8 cellular contexts compared by ENCODE assay signal in the genomic region with DNA sequence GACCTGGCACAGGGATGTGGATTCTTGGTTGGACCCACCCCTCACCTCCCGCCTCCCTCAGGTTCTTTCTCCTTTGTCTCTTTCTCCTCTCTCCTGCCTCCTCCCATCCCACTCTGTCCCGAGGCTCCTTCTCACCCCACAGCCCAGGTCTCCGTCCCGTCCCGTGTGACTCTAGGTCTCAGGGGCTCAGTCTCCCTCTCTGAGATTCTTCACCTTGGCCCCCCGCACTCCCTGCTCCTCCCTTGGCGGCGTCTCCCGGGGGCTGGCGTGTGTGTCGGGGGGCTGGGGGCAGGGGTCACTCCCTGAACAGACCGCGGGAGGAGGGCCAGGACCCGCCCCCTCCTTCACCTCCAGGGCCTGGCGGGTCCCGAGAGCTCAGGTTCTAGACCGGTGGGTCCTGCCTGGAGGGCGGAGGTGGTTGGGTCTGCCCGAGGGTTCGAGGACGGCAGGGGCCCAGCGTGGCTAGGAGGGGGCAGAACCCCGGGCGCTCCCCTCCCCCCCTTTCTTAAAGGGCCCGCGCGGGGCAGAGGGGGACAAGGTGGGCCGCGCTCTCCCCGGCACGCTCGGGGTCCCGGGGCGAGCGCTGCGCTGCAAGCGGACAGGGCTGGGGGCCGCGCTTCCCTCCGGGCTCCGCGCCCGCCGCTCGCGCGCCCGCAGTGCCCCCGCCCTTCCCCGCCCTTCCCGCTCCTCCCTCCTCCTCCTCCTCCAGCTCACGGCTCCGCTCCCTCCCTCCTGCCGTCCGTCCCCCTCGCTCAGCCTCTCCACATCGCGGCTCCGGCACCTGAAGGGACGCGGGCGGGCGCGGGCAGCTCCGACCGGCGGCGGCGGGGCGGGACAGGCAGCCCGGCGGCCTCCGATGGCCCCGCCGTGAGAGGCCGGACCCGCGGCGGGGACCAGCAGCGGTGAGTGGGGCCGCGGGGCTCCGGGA. TPM values are rescaled to one million over a fixed set of nuclear protein-coding genes. Genes with fewer than 3 reads are reported as not detected.
A peak's percentile ranks its signal among the peaks of the same experiment; 100 is the strongest.
DNase-seq lines count a peak whose midpoint lies in the region; ATAC-seq and TF ChIP-seq lines count a peak whose summit lies in the region.

A gene (plus strand): TSS at position 735 of the 928 bp plus-strand sequence. CDS start 13,633 bp downstream, outside the sequence.

- TF ChIP-seq POLR2A in adrenal gland (IDR thresholded peaks at IDR 0.05): no peak
- no peak for TF ChIP-seq POLR2A in suprapubic skin (IDR thresholded peaks at IDR 0.05)

- peak within 1 kb of the TSS; percentile 78 for H3K4me2 ChIP-seq in BLaER1

- H3K36me3 ChIP-seq in BLaER1 (no peaks in the 10 kb centered on the region), HUES64 (ENCODE audit: insufficient read depth, low read length) (no peaks in the 10 kb centered on the region), adrenal gland (replicated peaks in 1 of 2) (no peaks in the 10 kb centered on the region), suprapubic skin (no peaks in the 10 kb centered on the region)

- H3K4me3 ChIP-seq in BLaER1 (peak within 1 kb of the TSS; percentile 57), HUES64 (ENCODE audit: low read length) (peak within 1 kb of the TSS; percentile 53), adrenal gland (peak within 1 kb of the TSS in 1 of 4 donors; percentile 57), suprapubic skin (peak within 1 kb of the TSS; percentile 58)

- H4K20me1 ChIP-seq in BLaER1: peaks cover 55% of the 10 kb centered on the region

- TF ChIP-seq EP300 in suprapubic skin (IDR thresholded peaks at IDR 0.05): no peak

- intact Hi-C loops in adrenal gland (cut with DNase I): no loop called here

- WGBS in HUES64: under 1% methylated on average over 82 of the region's 83 CpGs
- 4 to 24% (median 9%) methylated on average over 11 to 78 of the region's 83 CpGs for WGBS in adrenal gland, 4 donors
- 8% methylated on average over 30 of the region's 83 CpGs for WGBS in suprapubic skin

- H3K9ac ChIP-seq in BLaER1 (no peak within 1 kb of the TSS), HUES64 (ENCODE audit: low read depth, low read length) (no peak within 1 kb of the TSS)

- DNase-seq in adrenal gland (peak in 5 of 7 donors; percentile 35 to 60 (median 43)), iPS-NIHi7 (ENCODE audit: extremely low spot score) (peak; percentile 68), suprapubic skin (ENCODE audit: low spot score in 2 of 2) (no peak), H4 (ENCODE audit: low spot score) (no peak), Kasumi-1 (lab: John Stamatoyannopoulos, UW) (no peak)

- no peak for ATAC-seq in GM18868 (IDR thresholded peaks at IDR 0.05; ENCODE audit: unreplicated experiment)

- no peak for TF ChIP-seq CTCF in adrenal gland (IDR thresholded peaks at IDR 0.05)
- TF ChIP-seq CTCF in suprapubic skin (IDR thresholded peaks at IDR 0.05): no peak

- no peaks in the 10 kb centered on the region for H3K9me3 ChIP-seq in BLaER1
- H3K9me3 ChIP-seq in HUES64 (ENCODE audit: insufficient read depth, low read depth, low read length): no peaks in the 10 kb centered on the region
- H3K9me3 ChIP-seq in adrenal gland (replicated peaks in 1 of 3): no peaks in the 10 kb centered on the region
- no peaks in the 10 kb centered on the region for H3K9me3 ChIP-seq in suprapubic skin

- H3K27ac ChIP-seq in BLaER1: no peak within 1 kb of the TSS
- H3K27ac ChIP-seq in HUES64 (ENCODE audit: low read depth, low read length): no peak within 1 kb of the TSS
- no peak within 1 kb of the TSS for H3K27ac ChIP-seq in adrenal gland
- H3K27ac ChIP-seq in suprapubic skin: no peak within 1 kb of the TSS

- H3K4me1 ChIP-seq in BLaER1 (peaks cover 14% of the 10 kb centered on the region), HUES64 (ENCODE audit: insufficient read depth, low read length) (no peaks in the 10 kb centered on the region), adrenal gland (replicated peaks in 1 of 2) (peaks cover 4 to 7% of the 10 kb centered on the region in 2 donors), suprapubic skin (peaks cover 13% of the 10 kb centered on the region)

- H3K27me3 ChIP-seq in BLaER1: peaks cover 79% of the 10 kb centered on the region
- H3K27me3 ChIP-seq in HUES64 (ENCODE audit: insufficient read depth, low read length): peaks cover 92% of the 10 kb centered on the region
- peaks cover 33% of the 10 kb centered on the region for H3K27me3 ChIP-seq in adrenal gland
- H3K27me3 ChIP-seq in suprapubic skin: peaks cover 52% of the 10 kb centered on the region

RNA-seq across cellular contexts. Expression of the gene that starts here (rescaled TPM):
- polyA plus RNA-seq in HUES64 (2013, experiment 1 of 2): 0.05 TPM
- 0.32 TPM for polyA plus RNA-seq in HUES64 (2013, experiment 2 of 2)
- total RNA-seq in adrenal gland (under 1 TPM in 3 of 8 donors, not detected in 5; 0.11 to 0.46 (median 0.41) TPM), suprapubic skin (under 1 TPM in 3 of 4 donors, not detected in 1; 0.08 to 0.13 (median 0.10) TPM)
- polyA plus RNA-seq in adrenal gland: under 1 TPM; 0.13 to 0.24 (median 0.15) TPM
- total RNA-seq in H4 (2014; rRNA removed; shearing (Covaris generic)): 0.04 TPM in 1 of 2 replicates, not detected in the other

Comparison
In these comparisons a context has a peak if more than half of its experiments do, and no peak if none do; other contexts are left out.
1. Peak in DNase-seq in adrenal gland; RNA of the gene not detected or under 1 TPM.